In genomic region chr7:80678703-80679102, GRCh38 we compare ENCODE assay signal across 25 cellular contexts. TPM values are rescaled to one million over a fixed set of nuclear protein-coding genes. Genes with fewer than 3 reads are reported as not detected.
DNase-seq lines count a peak whose midpoint lies in the region; ATAC-seq and TF ChIP-seq lines count a peak whose summit lies in the region.
"Had no signal": no experiment of that assay in that cellular context is flagged by ENCODE, and none has a peak within 500 bp of the region (broad histone marks: within the 10 kb centered on the region; RNA-seq: fewer than 3 reads in every experiment).

No MANE protein-coding gene starts in this region.

- H3K27ac Mint-ChIP-seq in nephron progenitor cell = peak overlapping the region; percentile 34
- H3K27ac Mint-ChIP-seq: GM23338, H9 had no signal

- DNase-seq in left ventricle myocardium superior = no peak
- DNase-seq in Right ventricle myocardium inferior (ENCODE audit: missing footprints) = no peak
- DNase-seq in left lobe of liver (ENCODE audit: low spot score) = no peak
- no peak for DNase-seq in nephron progenitor cell
- no peak for DNase-seq in activated T-cell treated with anti-CD3 and anti-CD28 coated beads, Interleukin-2, amount 50 U/mL, for 48 hours
- no peak for DNase-seq in ecto neural progenitor cell (ENCODE audit: low spot score)
- no peak for DNase-seq in HK-2 (ENCODE audit: unreplicated experiment)
- DNase-seq in T-helper 9 cell = no peak
- DNase-seq: 8988T, ACHN, BE2C, DMS53, H9, IMR-90, KG1, MG63, NCI-H1105 treated with DMSO at 0.1 percent for 48 hours, NCI-H2029, NCI-H446 treated with DMSO at 0.1 percent for 48 hours, NCI-H526, SHP77 treated with DMSO at 0.1 percent for 48 hours had no signal

- no peak for TF ChIP-seq CTCF in nephron progenitor cell (IDR thresholded peaks at IDR 0.05)

- H3K4me3 Mint-ChIP-seq in nephron progenitor cell = no peak overlapping the region
- H3K4me3 Mint-ChIP-seq: GM23338, H9 had no signal

- intact Hi-C loops in left ventricle myocardium superior (cut with micrococcal nuclease) (no loop called here), Right ventricle myocardium inferior (cut with DNase I) (no loop called here)

- H3K9me3 Mint-ChIP-seq in nephron progenitor cell = no peaks in the 10 kb centered on the region
- H3K9me3 Mint-ChIP-seq: GM23338, H9 had no signal

- H3K4me1 Mint-ChIP-seq in nephron progenitor cell = no peaks in the 10 kb centered on the region
- H3K4me1 Mint-ChIP-seq: GM23338, H9 had no signal

- ATAC-seq in left ventricle myocardium superior = peak; percentile 3
- no peak for ATAC-seq in Right ventricle myocardium inferior
- ATAC-seq in left lobe of liver = peak; percentile 89
- ATAC-seq: GM23338, Panc1 had no signal

- H3K27me3 Mint-ChIP-seq in nephron progenitor cell (ENCODE audit: low read depth, poor library complexity) = peaks cover 3% of the 10 kb centered on the region

- H3K36me3 Mint-ChIP-seq in nephron progenitor cell (ENCODE audit: low read depth) = no peaks in the 10 kb centered on the region

RNA-seq across cellular contexts. Expression of gene CD36, which starts 40.3 kb away (rescaled TPM):
- total RNA-seq in left ventricle myocardium superior (1,393 TPM), Right ventricle myocardium inferior (1,230 TPM), left lobe of liver (16.3 TPM)
- total RNA-seq: Daoy, G401 had no signal

Comparison
In these comparisons a context has a peak if more than half of its experiments do, and no peak if none do; other contexts are left out.
1. RNA of gene CD36, which starts 40.3 kb away (total RNA-seq): 1,393 TPM in left ventricle myocardium superior (single experiment) and 1,230 TPM in Right ventricle myocardium inferior (single experiment); 16.3 TPM in left lobe of liver (single experiment); every median in the first group is over 10 times any median in the second.